23 cellular contexts compared by ENCODE assay signal in the genomic region with DNA sequence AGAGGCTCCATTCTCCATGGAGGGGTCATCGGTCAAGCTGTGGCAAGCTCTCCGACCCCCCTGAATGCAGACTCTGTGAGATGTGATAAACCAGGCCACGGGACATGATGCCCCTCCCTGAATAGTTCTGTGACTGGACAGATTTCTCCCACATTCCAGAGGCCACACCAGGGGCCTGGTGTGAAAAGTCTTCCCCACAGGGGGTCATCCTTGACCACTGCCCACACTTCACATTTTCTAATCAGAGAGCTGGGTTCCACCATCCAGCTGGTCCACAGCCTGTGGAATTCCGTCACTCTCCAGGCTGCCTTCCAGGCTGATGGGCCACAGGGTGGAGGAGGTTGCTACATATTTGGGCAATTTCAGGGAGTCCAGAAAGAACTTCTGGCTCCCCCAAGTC. TPM values are rescaled to one million over a fixed set of nuclear protein-coding genes. Genes with fewer than 3 reads are reported as not detected.
A peak's percentile ranks its signal among the peaks of the same experiment; 100 is the strongest.
DNase-seq lines count a peak whose midpoint lies in the region; ATAC-seq, FAIRE-seq and TF ChIP-seq lines count a peak whose summit lies in the region.
"Had no signal": no experiment of that assay in that cellular context is flagged by ENCODE, and none has a peak within 500 bp of the region (broad histone marks: within the 10 kb centered on the region; RNA-seq: fewer than 3 reads in every experiment).

No MANE protein-coding gene starts in this region.

- H3K9me3 ChIP-seq in H1 (ENCODE audit: insufficient read depth in 2 of 2, low read depth in 1 of 2, low read length in 1 of 2) (no peaks in the 10 kb centered on the region), SJCRH30 (replicated peaks) (no peaks in the 10 kb centered on the region; the same call in none of the 2 replicates)
- H3K9me3 ChIP-seq: BLaER1, Caco-2, HAP-1, SJSA1 had no signal

- H2AK5ac ChIP-seq in H1 (ENCODE audit: low read depth, low read length) = no peak overlapping the region

- no peaks in the 10 kb centered on the region for H3K27me3 Mint-ChIP-seq in activated B cell treated with CpG ODN at 0.5 μM for 24 hours
- H3K27me3 Mint-ChIP-seq in stimulated activated memory B cell treated with anti-CD40 and anti-IgM and Interleukin-4, amounts not matched to agents 10 μg/mL and 1 μg/mL and 100 μg/mL, for 72 hours = no peaks in the 10 kb centered on the region

- no peak overlapping the region for H4K5ac ChIP-seq in H1 (ENCODE audit: insufficient read length, low read depth, low read length)

- H3K36me3 Mint-ChIP-seq in activated B cell treated with CpG ODN at 0.5 μM for 24 hours (ENCODE audit: low read depth) = no peaks in the 10 kb centered on the region
- H3K36me3 Mint-ChIP-seq in stimulated activated memory B cell treated with anti-CD40 and anti-IgM and Interleukin-4, amounts not matched to agents 10 μg/mL and 1 μg/mL and 100 μg/mL, for 72 hours = no peaks in the 10 kb centered on the region
- H3K36me3 Mint-ChIP-seq: CD4-positive, alpha-beta memory T cell had no signal

- H2AFZ ChIP-seq in H1 (ENCODE audit: low read length) = no peak overlapping the region

- H3K27me3 ChIP-seq in H1 (replicated peaks in 1 of 4; ENCODE audit: control insufficient read depth in 3 of 4, extremely low read depth in 1 of 4, insufficient read depth in 3 of 4, low read length in 3 of 4) (no peaks in the 10 kb centered on the region), H7 (ENCODE audit: control insufficient read depth, insufficient read depth, low read length) (no peaks in the 10 kb centered on the region), SJCRH30 (no peaks in the 10 kb centered on the region)
- H3K27me3 ChIP-seq: BLaER1, SJSA1 had no signal

- no peak overlapping the region for H4K91ac ChIP-seq in H1 (replicated peaks; ENCODE audit: insufficient read length, low read length)

- TF ChIP-seq EP300 in H1 (IDR thresholded peaks at IDR 0.05; ENCODE audit: borderline replicate concordance in 1 of 2, low read depth in 2 of 2, low read length in 2 of 2) = no peak

- CTCF ChIA-PET in activated B cell treated with CpG ODN at 0.5 μM for 24 hours (lab: Charles Lee) = no interaction called here
- CTCF ChIA-PET in H1 (lab: Charles Lee; ENCODE audit: partially characterized antibody) = interaction anchor here (0.6 to 4.7 kb wide), 6 partner anchors 36 to 192 kb away, joined by 3 to 23 read pairs (median 3); no protein-coding TSS in a partner anchor

- no peak overlapping the region for H3K14ac ChIP-seq in H1 (ENCODE audit: insufficient read length)

- no peak for FAIRE-seq in H1 (lab: Jason Lieb, UNC)
- FAIRE-seq: HTR-8/SVneo had no signal

- H3K9me3 Mint-ChIP-seq in activated B cell treated with CpG ODN at 0.5 μM for 24 hours = no peaks in the 10 kb centered on the region
- no peaks in the 10 kb centered on the region for H3K9me3 Mint-ChIP-seq in stimulated activated memory B cell treated with anti-CD40 and anti-IgM and Interleukin-4, amounts not matched to agents 10 μg/mL and 1 μg/mL and 100 μg/mL, for 72 hours
- H3K9me3 Mint-ChIP-seq: CD4-positive, alpha-beta memory T cell had no signal

- H3K4me3 ChIP-seq in H1 (ENCODE audit: extremely low read depth in 1 of 4, insufficient read depth in 2 of 4, low read depth in 3 of 4, low read length in 4 of 4) (no peak overlapping the region), H7 (ENCODE audit: insufficient read depth, low read depth, low read length) (no peak overlapping the region), SJCRH30 (no peak overlapping the region)
- H3K4me3 ChIP-seq: BLaER1, HAP-1, SJSA1 had no signal

- no peaks in the 10 kb centered on the region for H3K79me1 ChIP-seq in H1 (ENCODE audit: low read depth, low read length)

- H3K23me2 ChIP-seq in H1 (ENCODE audit: low read depth, low read length) = no peaks in the 10 kb centered on the region

- H3K4me3 Mint-ChIP-seq in activated B cell treated with CpG ODN at 0.5 μM for 24 hours = no peak overlapping the region
- H3K4me3 Mint-ChIP-seq in stimulated activated memory B cell treated with anti-CD40 and anti-IgM and Interleukin-4, amounts not matched to agents 10 μg/mL and 1 μg/mL and 100 μg/mL, for 72 hours = no peak overlapping the region
- H3K4me3 Mint-ChIP-seq: CD4-positive, alpha-beta memory T cell had no signal

- TF ChIP-seq RAD21 in H1 (IDR thresholded peaks at IDR 0.05 in 1 of 2, conservative IDR thresholded peaks at IDR 0.05 in 1 of 2; ENCODE audit: low read depth in 2 of 2, low read length in 2 of 2) = no peak

- 100% methylated on average over 4 of the region's 4 CpGs; no CpG with 5 or more reads in 1 of the 2 experiments for WGBS in H1 (ENCODE audit: extremely low coverage in 1 of 2, insufficient coverage in 1 of 2, insufficient read length in 1 of 2, insufficient replicate concordance in 2 of 2, low coverage in 1 of 2, low lambda C conversion rate in 2 of 2, missing lambda C conversion rate in 1 of 2), 2 experiments

- no peak overlapping the region for H2BK15ac ChIP-seq in H1 (ENCODE audit: low read length)

- H2BK12ac ChIP-seq in H1 (ENCODE audit: low read depth, low read length) = no peak overlapping the region

- 0 out of 2 replicates have a peak overlapping the region, but pooled peaks have one; percentile 18 for H4K8ac ChIP-seq in H1 (ENCODE audit: extremely low read depth, insufficient read depth, low read length)

- POLR2A ChIA-PET in activated B cell treated with CpG ODN at 0.5 μM for 24 hours (lab: Charles Lee) = no interaction called here
- POLR2A ChIA-PET in H1 (lab: Charles Lee; ENCODE audit: partially characterized antibody) = no interaction called here

- no peak for TF ChIP-seq POLR2A in H1 (IDR thresholded peaks at IDR 0.05; ENCODE audit: control extremely low read depth in 1 of 2, low read depth in 2 of 2, low read length in 2 of 2)

- no peak overlapping the region for H2BK120ac ChIP-seq in H1 (replicated peaks; ENCODE audit: low read depth, low read length)

- H3K23ac ChIP-seq in H1 (ENCODE audit: insufficient read length) = no peak overlapping the region

- H3K4me1 ChIP-seq in H1 (replicated peaks in 1 of 4; ENCODE audit: control insufficient read depth in 3 of 4, insufficient read depth in 4 of 4, low read length in 3 of 4) (no peaks in the 10 kb centered on the region; a peak in 1 of 7 replicates), SJCRH30 (peaks cover 24% of the 10 kb centered on the region)
- H3K4me1 ChIP-seq: BLaER1, Caco-2, HAP-1, SJSA1 had no signal

- ATAC-seq in activated B cell treated with CpG ODN at 0.5 μM for 24 hours (ENCODE audit: low read depth) = no peak
- no peak for ATAC-seq in stimulated activated memory B cell treated with anti-CD40 and anti-IgM and Interleukin-4, amounts not matched to agents 10 μg/mL and 1 μg/mL and 100 μg/mL, for 72 hours
- ATAC-seq: Panc1 had no signal

- H3K4ac ChIP-seq in H1 (replicated peaks; ENCODE audit: insufficient read length, low read depth, low read length) = no peak overlapping the region

- no peaks in the 10 kb centered on the region for H4K20me1 ChIP-seq in H1 (replicated peaks in 1 of 2; ENCODE audit: control insufficient read depth in 1 of 2, insufficient read depth in 2 of 2, low read length in 2 of 2)
- H4K20me1 ChIP-seq: BLaER1 had no signal

- H3K9ac ChIP-seq in H1 (replicated peaks in 1 of 4; ENCODE audit: extremely low read depth in 1 of 4, low read depth in 3 of 4, low read length in 3 of 4) = no peak overlapping the region
- H3K9ac ChIP-seq: BLaER1, KMS-11 had no signal

- H3K18ac ChIP-seq in H1 (ENCODE audit: extremely low read depth, low read length) = no peak overlapping the region

- H3K4me1 Mint-ChIP-seq in activated B cell treated with CpG ODN at 0.5 μM for 24 hours = peaks cover 69% of the 10 kb centered on the region
- peaks cover 72% of the 10 kb centered on the region for H3K4me1 Mint-ChIP-seq in stimulated activated memory B cell treated with anti-CD40 and anti-IgM and Interleukin-4, amounts not matched to agents 10 μg/mL and 1 μg/mL and 100 μg/mL, for 72 hours
- H3K4me1 Mint-ChIP-seq: CD4-positive, alpha-beta memory T cell had no signal

- H3K79me2 ChIP-seq in H1 (ENCODE audit: control insufficient read depth in 1 of 2, insufficient read depth in 2 of 2, low read length in 2 of 2) = no peaks in the 10 kb centered on the region

- H3K27ac ChIP-seq in H1 (ENCODE audit: low read depth, low read length) (no peak overlapping the region), SJCRH30 (no peak overlapping the region)
- H3K27ac ChIP-seq: BLaER1, KMS-11, SJSA1 had no signal

- intact Hi-C loops in activated B cell treated with CpG ODN at 0.5 μM for 24 hours (cut with micrococcal nuclease) = no loop called here

- no peak overlapping the region for H2BK5ac ChIP-seq in H1 (ENCODE audit: low read depth, low read length)

- H3K56ac ChIP-seq in H1 (replicated peaks; ENCODE audit: insufficient read length, low read depth, low read length) = no peak overlapping the region

- H3K36me3 ChIP-seq in H1 (ENCODE audit: control insufficient read depth in 2 of 4, insufficient read depth in 4 of 4, low read length in 3 of 4) = no peaks in the 10 kb centered on the region
- no peaks in the 10 kb centered on the region for H3K36me3 ChIP-seq in H7 (replicated peaks; ENCODE audit: control insufficient read depth, insufficient read depth, low read length)
- no peaks in the 10 kb centered on the region for H3K36me3 ChIP-seq in SJCRH30
- H3K36me3 ChIP-seq: BLaER1, HAP-1, SJSA1 had no signal

- DNase-seq in activated B cell treated with CpG ODN at 0.5 μM for 24 hours (no peak), H1 (ENCODE audit: low read depth in 1 of 2, low spot score in 2 of 2) (no peak), myocyte (ENCODE audit: low read depth) (peak; percentile 52), H7 (no peak), cerebellar cortex (ENCODE audit: low spot score) (no peak), HCEC 1CT (no peak), SJCRH30 (no peak)
- DNase-seq: Caco-2; CD4-positive, alpha-beta memory T cell; DMS 273 treated with DMSO at 0.1 percent for 48 hours; DMS79 treated with DMSO at 0.1 percent for 48 hours; NCI-H1105 treated with DMSO at 0.1 percent for 48 hours; NCI-H2029 treated with DMSO at 0.1 percent for 48 hours; NCI-H345; NCI-H524; NCI-H82 had no signal

- no peak overlapping the region for H2BK20ac ChIP-seq in H1 (ENCODE audit: low read length)

- no peak overlapping the region for H3K4me2 ChIP-seq in H1 (ENCODE audit: insufficient read depth in 1 of 2, low read depth in 2 of 2, low read length in 2 of 2)
- H3K4me2 ChIP-seq: BLaER1, KMS-11 had no signal

- peak overlapping the region; percentile 73 for H3K27ac Mint-ChIP-seq in activated B cell treated with CpG ODN at 0.5 μM for 24 hours
- H3K27ac Mint-ChIP-seq in stimulated activated memory B cell treated with anti-CD40 and anti-IgM and Interleukin-4, amounts not matched to agents 10 μg/mL and 1 μg/mL and 100 μg/mL, for 72 hours = peak overlapping the region; percentile 74
- H3K27ac Mint-ChIP-seq: CD4-positive, alpha-beta memory T cell had no signal

- TF ChIP-seq CTCF in activated B cell treated with CpG ODN at 0.5 μM for 24 hours (IDR thresholded peaks at IDR 0.05) = no peak
- no peak for TF ChIP-seq CTCF in H1 (IDR thresholded peaks at IDR 0.05; ENCODE audit: control extremely low read depth in 1 of 3, insufficient read depth in 1 of 3, low read depth in 1 of 3, low read length in 3 of 3)

RNA-seq across cellular contexts. Expression of a gene that starts 51.3 kb away (rescaled TPM):
- 72.7 and 76.1 TPM in 2 replicates for total RNA-seq in activated B cell treated with CpG ODN at 0.5 μM for 24 hours
- total RNA-seq in H1 (2021; fragmentation: NEBNext Ultra II Directional; extraction: Animal tissue kit (Norgen Biotek cat#: 25700)) = 8.2 and 9.8 TPM in 2 replicates
- 0.80 and 1.5 TPM in 2 replicates for polyA plus RNA-seq in H1 (2011; rRNA removed)
- polyA plus RNA-seq in H1 (2011; cell fraction: cytosol; rRNA removed) = 1.8 TPM
- polyA plus RNA-seq in H1 (2011; cell fraction: nucleus; rRNA removed) = 1.7 TPM
- polyA plus RNA-seq in H1 (2012, experiment 1 of 2) = 2.9 to 7.4 TPM (median 3.2 TPM) in 4 replicates
- 0.67 TPM for polyA plus RNA-seq in H1 (2012, experiment 2 of 2)
- polyA plus RNA-seq in H1 (2013, experiment 1 of 2) = 4.2 TPM
- 4.2 TPM for polyA plus RNA-seq in H1 (2013, experiment 2 of 2)
- polyA minus RNA-seq in H1 (2011; rRNA and poly(A)+ RNA removed) = 3.2 and 6.1 TPM in 2 replicates
- polyA minus RNA-seq in H1 (2011; cell fraction: cytosol; rRNA and poly(A)+ RNA removed) = 3.5 TPM
- 4.7 TPM for polyA minus RNA-seq in H1 (2011; cell fraction: nucleus; rRNA and poly(A)+ RNA removed)
- total RNA-seq in myocyte = 6.9 and 7.6 TPM in 2 replicates
- 4.9 TPM for polyA plus RNA-seq in myocyte (2012)
- total RNA-seq in H7 (2014; rRNA removed; shearing (Covaris generic)) = 1.5 and 1.7 TPM in 2 replicates
- total RNA-seq in SJCRH30 (2014; rRNA removed; shearing (Covaris generic)) = 18.3 and 22.2 TPM in 2 replicates
